ENCODE assay signal across 9 cellular contexts in genomic region chr7:21497072-21497471, GRCh38. TPM values are rescaled to one million over a fixed set of nuclear protein-coding genes. Genes with fewer than 3 reads are reported as not detected.
DNase-seq lines count a peak whose midpoint lies in the region; TF ChIP-seq lines count a peak whose summit lies in the region.
"Had no signal": no experiment of that assay in that cellular context is flagged by ENCODE, and none has a peak within 500 bp of the region (broad histone marks: within the 10 kb centered on the region; RNA-seq: fewer than 3 reads in every experiment).

No MANE protein-coding gene starts in this region.

- no peaks in the 10 kb centered on the region for H3K4me1 Mint-ChIP-seq in neural crest cell

- no peaks in the 10 kb centered on the region for H3K27me3 ChIP-seq in left ventricle myocardium inferior (ENCODE audit: low read depth)
- H3K27me3 ChIP-seq: right atrium auricular region had no signal

- DNase-seq in Daoy (ENCODE audit: low read depth) (peak; percentile 24), HT-29 (ENCODE audit: low spot score) (peak; percentile 67), astrocyte of the spinal cord (ENCODE audit: low read depth, low spot score) (peak; percentile 7), neural crest cell (ENCODE audit: low read depth, low spot score) (no peak), left ventricle myocardium inferior (no peak), GM20000 (ENCODE audit: low spot score) (no peak), NCI-H2227 (lab: John Stamatoyannopoulos, UW; ENCODE audit: unreplicated experiment) (no peak)
- DNase-seq: DMS153 had no signal

- H3K4me3 Mint-ChIP-seq in neural crest cell = no peak overlapping the region

- no peaks in the 10 kb centered on the region for H3K27me3 Mint-ChIP-seq in neural crest cell (ENCODE audit: low read depth)

- intact Hi-C loops in left ventricle myocardium inferior (cut with micrococcal nuclease) = no loop called here

- TF ChIP-seq CTCF in astrocyte of the spinal cord (IDR thresholded peaks at IDR 0.05; ENCODE audit: low read depth, low read length) (peak; percentile 41), neural crest cell (conservative IDR thresholded peaks at IDR 0.05) (peak; percentile 20), left ventricle myocardium inferior (IDR thresholded peaks at IDR 0.05; ENCODE audit: borderline replicate concordance) (no peak), GM20000 (IDR thresholded peaks at IDR 0.05; ENCODE audit: extremely low read depth, missing control alignments) (no peak)

- in situ Hi-C loops in astrocyte of the spinal cord (cut with HindIII; ENCODE audit: low sequenced_read_pairs) = no loop called here

- H3K4me1 ChIP-seq in left ventricle myocardium inferior = no peaks in the 10 kb centered on the region
- H3K4me1 ChIP-seq: right atrium auricular region had no signal

- peaks cover 25% of the 10 kb centered on the region for H3K9me3 Mint-ChIP-seq in neural crest cell

- H3K27ac Mint-ChIP-seq in neural crest cell (ENCODE audit: unreplicated experiment) = no peak overlapping the region

- no peak overlapping the region for H3K27ac ChIP-seq in left ventricle myocardium inferior (replicated peaks)
- H3K27ac ChIP-seq: right atrium auricular region had no signal

- H3K4me3 ChIP-seq in astrocyte of the spinal cord (ENCODE audit: low read depth, low read length) (no peak overlapping the region), left ventricle myocardium inferior (no peak overlapping the region)
- H3K4me3 ChIP-seq: right atrium auricular region had no signal

- peaks cover 42% of the 10 kb centered on the region for H3K9me3 ChIP-seq in left ventricle myocardium inferior (replicated peaks)

- H3K36me3 ChIP-seq in left ventricle myocardium inferior = peaks cover 32% of the 10 kb centered on the region
- H3K36me3 ChIP-seq: right atrium auricular region had no signal

- peaks cover 76% of the 10 kb centered on the region for H3K36me3 Mint-ChIP-seq in neural crest cell (ENCODE audit: low read depth)

RNA-seq across cellular contexts. Expression of gene DNAH11, which starts 45.8 kb away (rescaled TPM):
- 24.4 and 30.2 TPM in 2 replicates for total RNA-seq in Daoy (2014; rRNA removed; shearing (Covaris generic))
- not detected in 2 replicates for total RNA-seq in HT-29 (2014; rRNA removed; shearing (Covaris generic))
- total RNA-seq in neural crest cell (0.63 and 0.84 TPM in 2 replicates), left ventricle myocardium inferior (0.74 TPM)

Comparison
In these comparisons a context has a peak if more than half of its experiments do, and no peak if none do; other contexts are left out.
1. DNase-seq: peak in Daoy (single experiment), HT-29 (single experiment) and astrocyte of the spinal cord (single experiment); none in neural crest cell (single experiment), left ventricle myocardium inferior (single experiment), GM20000 (single experiment) and NCI-H2227 (single experiment).
2. CTCF ChIP-seq: peak in astrocyte of the spinal cord (single experiment) and neural crest cell (single experiment); none in left ventricle myocardium inferior (single experiment) and GM20000 (single experiment).
3. RNA of gene DNAH11, which starts 45.8 kb away (total RNA-seq): 24.4 to 30.2 TPM in Daoy; 0.74 TPM in left ventricle myocardium inferior (single experiment), 0.63 to 0.84 TPM in neural crest cell and not detected in HT-29; every median in the first group is over 10 times any median in the second.